23 cellular contexts compared by ENCODE assay signal in the genomic region with DNA sequence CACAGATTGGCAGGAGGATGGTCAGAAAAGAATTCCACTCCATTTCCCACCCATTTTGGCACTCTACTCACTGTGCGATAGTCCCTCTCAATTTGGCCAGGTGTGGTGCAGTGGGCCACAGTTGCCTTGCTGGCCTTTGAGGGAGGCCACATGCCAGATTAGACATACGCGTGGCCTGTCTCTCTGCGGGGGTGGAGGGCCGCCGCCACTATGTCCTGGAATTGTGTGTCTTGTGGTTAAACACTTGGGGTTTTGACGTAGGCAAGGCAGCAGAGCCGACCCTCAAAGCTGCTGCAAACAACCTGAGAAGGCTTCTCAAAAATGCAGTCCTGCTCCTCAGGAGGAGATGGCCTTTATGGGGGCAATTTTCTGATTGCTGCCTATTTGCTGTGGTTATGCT. TPM values are rescaled to one million over a fixed set of nuclear protein-coding genes. Genes with fewer than 3 reads are reported as not detected.
"Had no signal": no experiment of that assay in that cellular context is flagged by ENCODE, and none has a peak within 500 bp of the region (broad histone marks: within the 10 kb centered on the region; RNA-seq: fewer than 3 reads in every experiment).

No MANE protein-coding gene starts in this region.

- H3K4me3 ChIP-seq: colonic mucosa, coronary artery, dorsolateral prefrontal cortex, esophagus squamous epithelium, gastrocnemius medialis, gastroesophageal sphincter, heart left ventricle, heart right ventricle had no signal

- ATAC-seq: effector memory CD8-positive, alpha-beta T cell; esophagus mucosa; foreskin keratinocyte; gastrocnemius medialis; gastroesophageal sphincter; heart left ventricle; heart right ventricle had no signal

- H3K4me1 ChIP-seq: colonic mucosa, foreskin keratinocyte had no signal

- H3K9me3 ChIP-seq: colonic mucosa, esophagus squamous epithelium, gastrocnemius medialis, gastroesophageal sphincter had no signal

- DNase-seq: colonic mucosa; cortex of kidney; dermis blood vessel endothelial cell; dorsolateral prefrontal cortex; effector CD4-positive, alpha-beta T cell; effector CD8-positive, alpha-beta T cell; effector memory CD4-positive, alpha-beta T cell; effector memory CD8-positive, alpha-beta T cell; endodermal cell; erythroblast; esophagus squamous epithelium; foreskin fibroblast; foreskin keratinocyte; foreskin melanocyte; gastrocnemius medialis; glutamatergic neuron; head of caudate nucleus; heart left ventricle; heart right ventricle had no signal

- H3K27ac ChIP-seq: colonic mucosa, coronary artery, dorsolateral prefrontal cortex, epithelial cell of prostate, esophagus squamous epithelium, foreskin keratinocyte, gastrocnemius medialis, heart left ventricle, heart right ventricle had no signal

- H3K27me3 ChIP-seq: gastrocnemius medialis, gastroesophageal sphincter had no signal

- H3K36me3 ChIP-seq: colonic mucosa, esophagus squamous epithelium, gastrocnemius medialis, gastroesophageal sphincter, heart left ventricle, heart right ventricle had no signal

RNA-seq across cellular contexts. Expression of gene DAAM2, which starts 4.9 kb away (rescaled TPM):
- polyA plus RNA-seq: foreskin keratinocyte had no signal
